In genomic region chr11:87039371-87039770, GRCh38 we compare ENCODE assay signal across 9 cellular contexts. TPM values are rescaled to one million over a fixed set of nuclear protein-coding genes. Genes with fewer than 3 reads are reported as not detected.
DNase-seq lines count a peak whose midpoint lies in the region; ATAC-seq and TF ChIP-seq lines count a peak whose summit lies in the region.
"Had no signal": no experiment of that assay in that cellular context is flagged by ENCODE, and none has a peak within 500 bp of the region (broad histone marks: within the 10 kb centered on the region; RNA-seq: fewer than 3 reads in every experiment).

No MANE protein-coding gene starts in this region.

- H3K27ac ChIP-seq in CD4-positive, alpha-beta T cell (ENCODE audit: low read depth, low read length) = no peak overlapping the region
- no peak overlapping the region for H3K27ac ChIP-seq in duodenal mucosa (ENCODE audit: low read depth, low read length)
- no peak overlapping the region for H3K27ac ChIP-seq in substantia nigra (ENCODE audit: low read depth, low read length, poor library complexity, severe bottlenecking)

- no peak overlapping the region for H3K27ac Mint-ChIP-seq in CD4-positive, alpha-beta T cell
- H3K27ac Mint-ChIP-seq in neural crest cell (ENCODE audit: unreplicated experiment) = no peak overlapping the region

- H3K36me3 Mint-ChIP-seq in CD4-positive, alpha-beta T cell (ENCODE audit: low read depth) = peaks cover 37% of the 10 kb centered on the region
- H3K36me3 Mint-ChIP-seq in neural crest cell (ENCODE audit: low read depth) = peaks cover 16% of the 10 kb centered on the region

- POLR2A ChIA-PET in CD4-positive, alpha-beta T cell (lab: Charles Lee) = no interaction called here

- H3K9me3 ChIP-seq in CD4-positive, alpha-beta T cell (ENCODE audit: control insufficient read depth, low read length) = no peaks in the 10 kb centered on the region
- no peaks in the 10 kb centered on the region for H3K9me3 ChIP-seq in duodenal mucosa (ENCODE audit: control insufficient read depth in 1 of 2, low read length in 2 of 2)

- H3K4me1 ChIP-seq in duodenal mucosa (ENCODE audit: control insufficient read depth in 1 of 2, insufficient read depth in 2 of 2, low read length in 2 of 2) = peaks cover 23 to 27% of the 10 kb centered on the region in 2 donors

- H3K27me3 ChIP-seq in CD4-positive, alpha-beta T cell (ENCODE audit: control insufficient read depth, insufficient read depth, low read length) = no peaks in the 10 kb centered on the region
- no peaks in the 10 kb centered on the region for H3K27me3 ChIP-seq in duodenal mucosa (ENCODE audit: control insufficient read depth in 1 of 2, insufficient read depth in 2 of 2, low read length in 2 of 2)

- H3K4me3 Mint-ChIP-seq in CD4-positive, alpha-beta T cell = peak overlapping the region; percentile 96
- peak overlapping the region; percentile 97 for H3K4me3 Mint-ChIP-seq in neural crest cell

- intact Hi-C loops in CD4-positive, alpha-beta T cell (cut with DNase I, micrococcal nuclease) = loop anchor here (5.0 to 10.0 kb wide), 4 partner anchors 45 to 1415 kb away; partner anchors contain the start of genes DLG2 (in 1 of the 2) and TMEM126B (in 1 of the 2)

- no peak for TF ChIP-seq POLR2A in NB4 (IDR thresholded peaks at IDR 0.05; ENCODE audit: extremely low read depth, insufficient read length)

- ATAC-seq in CD4-positive, alpha-beta T cell (ENCODE audit: poor library complexity) = no peak

- H3K36me3 ChIP-seq in duodenal mucosa (ENCODE audit: control insufficient read depth in 1 of 2, insufficient read depth in 2 of 2, low read length in 2 of 2) = no peaks in the 10 kb centered on the region

- H3K9ac ChIP-seq in duodenal mucosa (ENCODE audit: low read depth in 1 of 2, low read length in 2 of 2) = no peak overlapping the region

- H3K27me3 Mint-ChIP-seq in CD4-positive, alpha-beta T cell = no peaks in the 10 kb centered on the region
- no peaks in the 10 kb centered on the region for H3K27me3 Mint-ChIP-seq in neural crest cell (ENCODE audit: low read depth)

- H3K4me3 ChIP-seq in NB4 (ENCODE audit: low read depth, low read length) (peak overlapping the region; percentile 89), duodenal mucosa (ENCODE audit: low read depth in 1 of 2, low read length in 2 of 2) (peak overlapping the region; percentile 25 to 94)

- DNase-seq in CD4-positive, alpha-beta T cell = no peak
- DNase-seq in NB4 (ENCODE audit: low read depth) = no peak
- no peak for DNase-seq in neural crest cell (ENCODE audit: low read depth, low spot score)
- no peak for DNase-seq in NCI-H510A treated with DMSO at 0.1 percent for 48 hours (lab: John Stamatoyannopoulos, UW)
- no peak for DNase-seq in NCI-H2081 (lab: John Stamatoyannopoulos, UW)
- no peak for DNase-seq in substantia nigra (lab: John Stamatoyannopoulos, UW)
- no peak for DNase-seq in superior temporal gyrus (ENCODE audit: extremely low spot score)
- DNase-seq: anterior cingulate cortex had no signal

- no peaks in the 10 kb centered on the region for H3K9me3 Mint-ChIP-seq in CD4-positive, alpha-beta T cell
- H3K9me3 Mint-ChIP-seq in neural crest cell = peaks cover 9% of the 10 kb centered on the region

- H3K4me1 Mint-ChIP-seq in CD4-positive, alpha-beta T cell (ENCODE audit: low read depth) = peaks cover 57% of the 10 kb centered on the region
- H3K4me1 Mint-ChIP-seq in neural crest cell = peaks cover 70% of the 10 kb centered on the region

- CTCF ChIA-PET in CD4-positive, alpha-beta T cell (lab: Charles Lee) = no interaction called here

- TF ChIP-seq CTCF in CD4-positive, alpha-beta T cell (IDR thresholded peaks at IDR 0.05) = no peak
- TF ChIP-seq CTCF in NB4 (IDR thresholded peaks at IDR 0.05; ENCODE audit: low read depth, low read length) = no peak
- TF ChIP-seq CTCF in neural crest cell (conservative IDR thresholded peaks at IDR 0.05) = no peak

RNA-seq across cellular contexts. Expression of gene TMEM135, which starts 1.6 kb away (rescaled TPM):
- total RNA-seq in CD4-positive, alpha-beta T cell = 10 to 100 TPM; 14.1 to 15.6 TPM
- 39.5 and 42.7 TPM in 2 replicates for total RNA-seq in neural crest cell
